14 cellular contexts compared by ENCODE assay signal in genomic region chr2:12948231-12948962, GRCh38.
A peak's percentile ranks its signal among the peaks of the same experiment; 100 is the strongest.
DNase-seq lines count a peak whose midpoint lies in the region; ATAC-seq, FAIRE-seq and TF ChIP-seq lines count a peak whose summit lies in the region.
"Had no signal": no experiment of that assay in that cellular context is flagged by ENCODE, and none has a peak within 500 bp of the region (broad histone marks: within the 10 kb centered on the region; RNA-seq: fewer than 3 reads in every experiment).

No MANE protein-coding gene starts in this region.

- H3K9me3 ChIP-seq in KOPT-K1 (ENCODE audit: insufficient read depth, low read length, poor library complexity, severe bottlenecking): no peaks in the 10 kb centered on the region
- no peaks in the 10 kb centered on the region for H3K9me3 ChIP-seq in OCI-LY7 (ENCODE audit: low read length)

- peak overlapping the region; percentile 40 for H3K27ac ChIP-seq in KOPT-K1 (ENCODE audit: low read depth, low read length, poor library complexity, severe bottlenecking)
- no peak overlapping the region for H3K27ac ChIP-seq in OCI-LY7 (ENCODE audit: low read depth, low read length, poor library complexity, severe bottlenecking)

- H2AFZ ChIP-seq in OCI-LY7 (ENCODE audit: low read length): no peak overlapping the region

- H4K20me1 ChIP-seq in OCI-LY7 (ENCODE audit: insufficient read depth, low read length): no peaks in the 10 kb centered on the region

- BruUV-seq in OCI-LY7 (replicated peaks; lab: Mats Ljungman, UMichigan): no TSS peak

- peaks cover 50% of the 10 kb centered on the region for H3K27me3 Mint-ChIP-seq in stimulated activated naive CD8-positive, alpha-beta T cell treated with anti-CD3 and anti-CD28 coated beads, Interleukin-15, amount 100 ng/mL, for 72 hours
- peaks cover 8% of the 10 kb centered on the region for H3K27me3 Mint-ChIP-seq in activated T-cell treated with anti-CD3 and anti-CD28 coated beads, Interleukin-2, amount 50 U/mL, for 4 hours (ENCODE audit: low read depth)

- no peak overlapping the region for H3K4me2 ChIP-seq in OCI-LY7 (ENCODE audit: low read length)

- no peak for TF ChIP-seq CTCF in OCI-LY7 (conservative IDR thresholded peaks at IDR 0.05; ENCODE audit: low read length)

- H3K4me1 Mint-ChIP-seq in stimulated activated naive CD8-positive, alpha-beta T cell treated with anti-CD3 and anti-CD28 coated beads, Interleukin-15, amount 100 ng/mL, for 72 hours: peaks cover 25% of the 10 kb centered on the region
- H3K4me1 Mint-ChIP-seq in activated T-cell treated with anti-CD3 and anti-CD28 coated beads, Interleukin-2, amount 50 U/mL, for 4 hours (ENCODE audit: low read depth): peaks cover 19% of the 10 kb centered on the region

- H3K4me3 ChIP-seq in OCI-LY7 (ENCODE audit: low read depth, low read length, poor library complexity, severe bottlenecking): no peak overlapping the region

- no peaks in the 10 kb centered on the region for H3K36me3 Mint-ChIP-seq in activated T-cell treated with anti-CD3 and anti-CD28 coated beads, Interleukin-2, amount 50 U/mL, for 4 hours (ENCODE audit: insufficient read depth)

- intact Hi-C loops in OCI-LY7 (cut with micrococcal nuclease; ENCODE audit: unreplicated experiment): no loop called here

- H3K4me1 ChIP-seq in OCI-LY7 (ENCODE audit: insufficient read depth, low read length, poor library complexity, severe bottlenecking): no peaks in the 10 kb centered on the region

- CTCF ChIA-PET in OCI-LY7 (lab: Charles Lee; ENCODE audit: unreplicated experiment): interaction anchor here (0.6 kb wide), 1 partner anchor 42 kb away, joined by 3 read pairs; no protein-coding TSS in a partner anchor

- DNase-seq in stimulated activated naive CD8-positive, alpha-beta T cell treated with anti-CD3 and anti-CD28 coated beads, Interleukin-15, amount 100 ng/mL, for 72 hours: no peak
- DNase-seq in stimulated activated naive CD8-positive, alpha-beta T cell treated with anti-CD3 and anti-CD28 coated beads, Interleukin-15, Interleukin-2, amounts not matched to agents 100 U/mL and 50 U/mL, for 24 hours: no peak
- DNase-seq in dermis blood vessel endothelial cell: peak; percentile 43
- DNase-seq in urothelium cell line (ENCODE audit: low spot score): no peak
- no peak for DNase-seq in activated T-cell treated with anti-CD3 and anti-CD28 coated beads, Interleukin-2, amount 50 U/mL, for 4 hours
- DNase-seq in OCI-LY7 (ENCODE audit: low spot score): no peak
- DNase-seq: activated CD4-positive, CD25-positive, alpha-beta regulatory T cell; amniotic stem cell; NCI-H1694; NCI-H774 had no signal

- FAIRE-seq in urothelium cell line (lab: Jason Lieb, UNC): no peak
- FAIRE-seq: frontal cortex had no signal

- peak; percentile 4 for ATAC-seq in stimulated activated naive CD8-positive, alpha-beta T cell treated with anti-CD3 and anti-CD28 coated beads, Interleukin-15, amount 100 ng/mL, for 72 hours
- no peak for ATAC-seq in stimulated activated naive CD8-positive, alpha-beta T cell treated with anti-CD3 and anti-CD28 coated beads, Interleukin-15, Interleukin-2, amounts not matched to agents 100 U/mL and 50 U/mL, for 24 hours
- ATAC-seq in activated T-cell treated with anti-CD3 and anti-CD28 coated beads, Interleukin-2, amount 50 U/mL, for 4 hours: no peak
- no peak for ATAC-seq in HG03521 (IDR thresholded peaks at IDR 0.05; ENCODE audit: unreplicated experiment)

- no peak overlapping the region for H3K27ac Mint-ChIP-seq in stimulated activated naive CD8-positive, alpha-beta T cell treated with anti-CD3 and anti-CD28 coated beads, Interleukin-15, amount 100 ng/mL, for 72 hours
- H3K27ac Mint-ChIP-seq: activated T-cell treated with anti-CD3 and anti-CD28 coated beads, Interleukin-2, amount 50 U/mL, for 72 hours had no signal

- no peaks in the 10 kb centered on the region for H3K79me2 ChIP-seq in OCI-LY7 (ENCODE audit: insufficient read depth, low read depth, low read length)

- no peak overlapping the region for H3K4me3 Mint-ChIP-seq in stimulated activated naive CD8-positive, alpha-beta T cell treated with anti-CD3 and anti-CD28 coated beads, Interleukin-15, amount 100 ng/mL, for 72 hours
- no peak overlapping the region for H3K4me3 Mint-ChIP-seq in activated T-cell treated with anti-CD3 and anti-CD28 coated beads, Interleukin-2, amount 50 U/mL, for 4 hours
- H3K4me3 Mint-ChIP-seq: activated T-cell treated with anti-CD3 and anti-CD28 coated beads, Interleukin-2, amount 50 U/mL, for 72 hours had no signal

- no peaks in the 10 kb centered on the region for H3K9me2 ChIP-seq in OCI-LY7 (ENCODE audit: insufficient read depth, low read length)

- no peaks in the 10 kb centered on the region for H3K36me3 ChIP-seq in KOPT-K1 (ENCODE audit: insufficient read depth, low read length)
- no peaks in the 10 kb centered on the region for H3K36me3 ChIP-seq in OCI-LY7 (ENCODE audit: insufficient read depth, low read length)

- POLR2A ChIA-PET in OCI-LY7 (lab: Charles Lee): interaction anchor here (0.6 to 1.2 kb wide), 3 partner anchors 13 to 1710 kb away, joined by 3 read pairs; no protein-coding TSS in a partner anchor

- no peaks in the 10 kb centered on the region for H3K9me3 Mint-ChIP-seq in stimulated activated naive CD8-positive, alpha-beta T cell treated with anti-CD3 and anti-CD28 coated beads, Interleukin-15, amount 100 ng/mL, for 72 hours
- H3K9me3 Mint-ChIP-seq in activated T-cell treated with anti-CD3 and anti-CD28 coated beads, Interleukin-2, amount 50 U/mL, for 4 hours: no peaks in the 10 kb centered on the region
- H3K9me3 Mint-ChIP-seq: activated T-cell treated with anti-CD3 and anti-CD28 coated beads, Interleukin-2, amount 50 U/mL, for 72 hours had no signal
